Comparison of ENCODE assay signal across 29 cellular contexts in the genomic region with DNA sequence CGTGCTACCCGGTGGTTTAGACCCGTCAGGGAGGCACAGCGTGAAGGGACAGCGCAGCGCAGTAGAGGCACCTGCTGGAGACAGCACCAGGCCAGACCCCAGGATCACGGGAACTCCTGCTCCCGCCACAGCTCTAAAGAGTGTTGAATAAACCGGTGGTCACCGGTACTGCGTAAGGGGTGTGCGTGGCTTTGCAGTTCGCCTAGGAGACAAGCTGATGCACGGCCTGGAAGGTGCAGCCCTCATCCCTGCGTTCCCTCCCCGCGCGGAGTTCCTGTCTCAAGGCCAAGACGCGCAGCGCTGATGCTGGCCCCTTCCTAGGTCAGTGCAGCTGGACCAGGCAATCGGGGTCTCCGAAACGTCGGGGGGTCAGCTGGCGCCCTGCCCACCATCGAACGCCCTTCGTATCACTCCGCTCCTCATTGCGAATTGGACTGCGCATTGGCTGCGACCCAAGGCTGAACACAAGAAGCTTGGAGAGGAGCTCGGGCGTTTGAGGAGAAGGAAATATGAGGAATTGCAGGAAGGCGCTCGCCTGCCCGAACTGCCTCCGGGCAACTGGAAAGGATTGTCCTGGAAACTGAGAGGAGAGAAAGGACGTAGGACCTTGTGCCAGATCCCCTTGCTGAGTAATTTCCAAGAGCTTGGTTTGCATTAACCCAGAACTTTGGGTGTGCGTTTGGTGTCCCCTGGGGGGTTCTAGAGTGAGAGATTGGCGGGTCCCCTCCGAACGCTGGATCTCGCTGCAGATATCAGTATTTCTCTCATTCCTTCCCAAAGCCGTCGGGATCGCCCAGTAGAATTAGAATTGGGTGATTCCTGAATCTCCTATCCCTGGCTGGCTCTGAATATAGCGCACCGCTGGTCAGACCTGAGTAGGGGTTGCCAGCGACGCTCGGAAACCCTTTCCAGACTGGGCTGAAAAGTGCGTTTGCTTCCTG. TPM values are rescaled to one million over a fixed set of nuclear protein-coding genes. Genes with fewer than 3 reads are reported as not detected.
DNase-seq lines count a peak whose midpoint lies in the region; ATAC-seq and TF ChIP-seq lines count a peak whose summit lies in the region.
"Had no signal": no experiment of that assay in that cellular context is flagged by ENCODE, and none has a peak within 500 bp of the region (broad histone marks: within the 10 kb centered on the region; RNA-seq: fewer than 3 reads in every experiment).

No MANE protein-coding gene starts in this region.

- in situ Hi-C loops in GM13977 (cut with MboI; ENCODE audit: low pct_unique_long_range_greater_than_20kb, low sequenced_read_pairs, unreplicated experiment) (no loop called here), mammary epithelial cell (cut with MboI; ENCODE audit: low sequenced_read_pairs in 2 of 2) (no loop called here)

- ATAC-seq in HG02678 (IDR thresholded peaks at IDR 0.05; ENCODE audit: unreplicated experiment), result no peak
- ATAC-seq: lower lobe of right lung, T-helper 17 cell had no signal

- dilution Hi-C loops in mammary epithelial cell (cut with HindIII; ENCODE audit: low sequenced_read_pairs), result no loop called here

- H2AFZ ChIP-seq in mammary epithelial cell (ENCODE audit: low read depth, low read length), result no peak overlapping the region

- H3K27ac Mint-ChIP-seq in endothelial cell (ENCODE audit: unreplicated experiment), result no peak overlapping the region
- no peak overlapping the region for H3K27ac Mint-ChIP-seq in nephron progenitor cell
- H3K27ac Mint-ChIP-seq: dendritic cell treated with granulocyte-macrophage colony-stimulating factor and Interleukin-4, amounts not matched to agents 40 ng/mL and 50 ng/mL, for 4 days; T-helper 17 cell had no signal

- H3K27me3 Mint-ChIP-seq in endothelial cell (ENCODE audit: unreplicated experiment) (peaks cover 19% of the 10 kb centered on the region), nephron progenitor cell (ENCODE audit: low read depth, poor library complexity) (peaks cover 100% of the 10 kb centered on the region)

- intact Hi-C loops in mammary epithelial cell (cut with micrococcal nuclease), result no loop called here

- peaks cover 2% of the 10 kb centered on the region for H4K20me1 ChIP-seq in mammary epithelial cell (ENCODE audit: insufficient read depth, low read length)

- H3K79me2 ChIP-seq in mammary epithelial cell (ENCODE audit: insufficient read depth, low read length), result no peaks in the 10 kb centered on the region

- no peak overlapping the region for H3K4me3 ChIP-seq in mammary epithelial cell (replicated peaks in 1 of 3; ENCODE audit: insufficient read depth in 1 of 3, low read depth in 2 of 3, low read length in 3 of 3)
- H3K4me3 ChIP-seq: cardiac muscle cell, heart left ventricle, lower lobe of right lung, SJSA1, thyroid gland had no signal

- peaks cover 67% of the 10 kb centered on the region for H3K27me3 ChIP-seq in mammary epithelial cell (ENCODE audit: insufficient read depth, low read length)

- BruUV-seq in mammary epithelial cell (replicated peaks; lab: Mats Ljungman, UMichigan), result no TSS peak

- peaks cover 47% of the 10 kb centered on the region for H3K4me1 Mint-ChIP-seq in endothelial cell (ENCODE audit: unreplicated experiment)
- H3K4me1 Mint-ChIP-seq in nephron progenitor cell, result peaks cover 47% of the 10 kb centered on the region

- H3K4me2 ChIP-seq in mammary epithelial cell (ENCODE audit: insufficient read depth, low read depth, low read length), result no peak overlapping the region

- no peak overlapping the region for H3K9ac ChIP-seq in mammary epithelial cell (ENCODE audit: insufficient read depth, low read length)

- peaks cover 4% of the 10 kb centered on the region for H3K4me1 ChIP-seq in mammary epithelial cell (ENCODE audit: insufficient read depth, low read length)
- H3K4me1 ChIP-seq: SJSA1 had no signal

- no peaks in the 10 kb centered on the region for H3K36me3 Mint-ChIP-seq in endothelial cell (ENCODE audit: low read depth, unreplicated experiment)
- no peaks in the 10 kb centered on the region for H3K36me3 Mint-ChIP-seq in nephron progenitor cell (ENCODE audit: low read depth)

- H3K9me3 ChIP-seq in mammary epithelial cell (replicated peaks; ENCODE audit: insufficient read depth, low read length), result no peaks in the 10 kb centered on the region
- H3K9me3 ChIP-seq: heart left ventricle, lower lobe of right lung, SJSA1, thyroid gland had no signal

- no peaks in the 10 kb centered on the region for H3K36me3 ChIP-seq in mammary epithelial cell (ENCODE audit: insufficient read depth, low read length)
- H3K36me3 ChIP-seq: cardiac muscle cell, heart left ventricle, lower lobe of right lung, SJSA1, spleen, thyroid gland had no signal

- no peak overlapping the region for H3K27ac ChIP-seq in mammary epithelial cell (ENCODE audit: insufficient read depth, low read depth, low read length)
- H3K27ac ChIP-seq: 22Rv1, cardiac muscle cell, heart left ventricle, HL-60, lower lobe of right lung, SJSA1, spleen, thyroid gland had no signal

- 6% methylated on average over 42 of the region's 54 CpGs for WGBS in mammary epithelial cell (ENCODE audit: low coverage, missing lambda C conversion rate)

- CTCF ChIA-PET in mammary epithelial cell (lab: Charles Lee; ENCODE audit: low non-redundant PET), result no interaction called here

- peak; percentile 39 for DNase-seq in DMS 273 (lab: John Stamatoyannopoulos, UW; ENCODE audit: unreplicated experiment)
- DNase-seq in DMS 273 treated with DMSO at 0.1 percent for 48 hours (lab: John Stamatoyannopoulos, UW), result no peak
- DNase-seq in GM13977 (ENCODE audit: low spot score), result peak; percentile 5
- peak; percentile 26 for DNase-seq in endothelial cell (ENCODE audit: low spot score)
- peak; percentile 27 for DNase-seq in nephron progenitor cell
- DNase-seq in dermis blood vessel endothelial cell, result no peak
- DNase-seq in mammary epithelial cell, result no peak
- DNase-seq: activated CD4-positive, alpha-beta T cell treated with anti-CD3 and anti-CD28 coated beads, Interleukin-2, amount 50 U/mL, for 1 hour; activated gamma-delta T cell treated with Interleukin-2 at 50 U/mL for 16 hours; DND-41; GOT3; lower lobe of right lung; NCI-H1092 treated with DMSO at 0.1 percent for 48 hours; NCI-H1930; NCI-H446 treated with DMSO at 0.1 percent for 48 hours; NK-92 treated with Interleukin-12 subunit alpha and Interleukin-12 subunit beta, amount 100 ng/mL, for 24 hours; occipital lobe; spleen; stimulated activated CD4-positive, alpha-beta T cell treated with anti-CD3 and anti-CD28 coated beads, Interleukin-4, amount 100 ng/mL, for 1 hour; stimulated activated naive CD4-positive, alpha-beta T cell treated with Interleukin-2 at 50 U/mL for 16 hours; T-helper 17 cell; thyroid gland had no signal

- H3K9me3 Mint-ChIP-seq in endothelial cell (ENCODE audit: unreplicated experiment) (no peaks in the 10 kb centered on the region), nephron progenitor cell (no peaks in the 10 kb centered on the region)

- no peak for TF ChIP-seq CTCF in GM13977 (IDR thresholded peaks at IDR 0.05; ENCODE audit: extremely low read depth, insufficient read depth, missing control alignments)
- no peak for TF ChIP-seq CTCF in endothelial cell (IDR thresholded peaks at IDR 0.05; ENCODE audit: unreplicated experiment)
- TF ChIP-seq CTCF in nephron progenitor cell (IDR thresholded peaks at IDR 0.05), result no peak
- TF ChIP-seq CTCF in mammary epithelial cell (conservative IDR thresholded peaks at IDR 0.05 in 1 of 2, IDR thresholded peaks at IDR 0.05 in 1 of 2; ENCODE audit: extremely low read depth in 1 of 2, insufficient read depth in 1 of 2, low read depth in 1 of 2, low read length in 2 of 2), result no peak

- H3K4me3 Mint-ChIP-seq in endothelial cell (ENCODE audit: unreplicated experiment) (peak overlapping the region; percentile 56), nephron progenitor cell (no peak overlapping the region)
- H3K4me3 Mint-ChIP-seq: dendritic cell treated with granulocyte-macrophage colony-stimulating factor and Interleukin-4, amounts not matched to agents 40 ng/mL and 50 ng/mL, for 4 days; T-helper 17 cell had no signal

RNA-seq across cellular contexts. Expression of a gene that starts 2.3 kb away (rescaled TPM):
- total RNA-seq in endothelial cell (ENCODE audit: unreplicated experiment) (19.7 TPM), dermis blood vessel endothelial cell (not detected in 2 replicates), mammary epithelial cell (not detected)
- not detected for polyA plus RNA-seq in mammary epithelial cell
- not detected for polyA minus RNA-seq in mammary epithelial cell
- total RNA-seq: cardiac muscle cell, heart left ventricle, lower lobe of right lung, occipital lobe, SJSA1, spleen, T-helper 17 cell, thyroid gland had no signal
- polyA plus RNA-seq: cardiac muscle cell, heart left ventricle, spleen had no signal

Comparison
In these comparisons a context has a peak if more than half of its experiments do, and no peak if none do; other contexts are left out.
1. DNase-seq: peak in DMS 273 (single experiment), GM13977 (single experiment), endothelial cell (single experiment) and nephron progenitor cell (single experiment); none in DMS 273 treated with DMSO at 0.1 percent for 48 hours (single experiment), dermis blood vessel endothelial cell (single experiment) and mammary epithelial cell (single experiment).
2. RNA of a gene that starts 2.3 kb away (total RNA-seq): 19.7 TPM in endothelial cell (single experiment); not detected in dermis blood vessel endothelial cell and not detected in mammary epithelial cell; every median in the first group is over 10 times any median in the second.